ENCODE assay signal across 10 cellular contexts in the genomic region with DNA sequence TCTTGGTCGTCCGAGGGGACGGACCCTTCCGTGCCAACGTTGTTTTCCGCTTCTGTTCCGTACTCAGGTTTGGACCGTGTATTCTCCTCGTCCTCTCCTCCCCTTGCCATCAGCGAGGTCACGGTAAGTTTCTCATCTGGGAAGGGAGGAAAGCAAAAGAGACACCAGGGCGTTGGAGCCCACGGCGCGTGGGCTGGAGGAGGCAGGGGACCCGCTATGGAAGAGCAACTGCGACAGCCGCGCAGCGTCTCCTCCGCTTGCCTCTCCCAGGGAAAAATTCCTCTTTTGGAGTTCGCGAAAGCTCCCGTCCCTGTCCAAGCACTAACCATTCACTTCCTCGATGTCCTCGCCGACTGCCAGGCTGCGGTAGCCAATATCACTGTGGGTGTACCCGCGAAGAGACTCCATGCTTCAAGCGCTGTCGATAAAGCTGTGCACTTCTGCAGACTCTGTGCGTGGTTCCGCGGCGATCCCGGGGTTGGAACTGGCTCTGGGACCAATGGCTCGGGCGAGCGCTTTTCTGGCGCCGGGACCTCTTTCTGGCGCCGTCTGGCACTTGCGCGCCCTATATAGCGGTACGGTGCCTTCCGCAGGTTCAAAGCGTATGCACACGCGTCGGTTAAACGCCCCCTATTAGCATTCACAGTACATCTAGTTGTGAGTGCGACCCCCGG. TPM values are rescaled to one million over a fixed set of nuclear protein-coding genes. Genes with fewer than 3 reads are reported as not detected.
DNase-seq lines count a peak whose midpoint lies in the region; TF ChIP-seq lines count a peak whose summit lies in the region.
"Had no signal": no experiment of that assay in that cellular context is flagged by ENCODE, and none has a peak within 500 bp of the region (broad histone marks: within the 10 kb centered on the region; RNA-seq: fewer than 3 reads in every experiment).

ESX1 (minus strand) TSS at position 492 of the 674 bp plus-strand sequence; CDS start at position 408, 84 bp downstream.

- H2AFZ ChIP-seq in MM.1S (ENCODE audit: low read length) (0 out of 2 replicates have a peak within 1 kb of the TSS, but pooled peaks have one; percentile 45), osteoblast (ENCODE audit: low read length) (no peak within 1 kb of the TSS)

- DNase-seq in DMS114 treated with DMSO at 0.1 percent for 48 hours (lab: John Stamatoyannopoulos, UW; ENCODE audit: unreplicated experiment) (peak; percentile 14), MM.1S (no peak), osteoblast (ENCODE audit: insufficient read length, low spot score, missing footprints) (peak; percentile 77), AG08395 (ENCODE audit: low spot score) (no peak), globus pallidus (ENCODE audit: low spot score) (no peak), OCI-M2 (lab: John Stamatoyannopoulos, UW; ENCODE audit: unreplicated experiment) (no peak), NCI-H2081 treated with DMSO at 0.1 percent for 48 hours (lab: John Stamatoyannopoulos, UW) (no peak)
- DNase-seq: SHP77 had no signal

- H3K9me2 ChIP-seq in MM.1S (replicated peaks; ENCODE audit: insufficient read depth, low read length), result no peaks in the 10 kb centered on the region

- H3K9ac ChIP-seq in MM.1S (ENCODE audit: low read length), result no peak within 1 kb of the TSS

- 1 to 2% methylated on average over 50 to 56 of the region's 56 CpGs for WGBS in ectodermal cell, 2 experiments

- H3K79me2 ChIP-seq in MM.1S (ENCODE audit: low read length) (no peaks in the 10 kb centered on the region), osteoblast (ENCODE audit: insufficient read depth, low read length) (no peaks in the 10 kb centered on the region)

- H3K4me2 ChIP-seq in MM.1S (ENCODE audit: low read depth, low read length), result peak within 1 kb of the TSS; percentile 52; the same call in 1 of the 2 replicates
- no peak within 1 kb of the TSS for H3K4me2 ChIP-seq in osteoblast (ENCODE audit: insufficient read depth, low read length)

- H3K9me3 ChIP-seq in MM.1S (replicated peaks; ENCODE audit: insufficient read depth, low read length) (no peaks in the 10 kb centered on the region), ectodermal cell (ENCODE audit: control insufficient read depth, low read length) (no peaks in the 10 kb centered on the region), osteoblast (ENCODE audit: low read depth, low read length) (no peaks in the 10 kb centered on the region)

- H3K4me1 ChIP-seq in MM.1S (ENCODE audit: low read length), result no peaks in the 10 kb centered on the region
- H3K4me1 ChIP-seq in ectodermal cell (ENCODE audit: control insufficient read depth, insufficient read depth, low read length), result peaks cover 4% of the 10 kb centered on the region
- H3K4me1 ChIP-seq in osteoblast (ENCODE audit: insufficient read depth, low read length), result no peaks in the 10 kb centered on the region

- H3K36me3 ChIP-seq in MM.1S (replicated peaks; ENCODE audit: insufficient read depth, low read length) (no peaks in the 10 kb centered on the region), ectodermal cell (ENCODE audit: control insufficient read depth, insufficient read depth, low read length) (no peaks in the 10 kb centered on the region), osteoblast (ENCODE audit: insufficient read depth, low read length) (no peaks in the 10 kb centered on the region)

- H3K27me3 ChIP-seq in MM.1S (replicated peaks; ENCODE audit: insufficient read depth, low read length) (no peaks in the 10 kb centered on the region), ectodermal cell (ENCODE audit: control insufficient read depth, insufficient read depth, low read length, poor library complexity, severe bottlenecking) (peaks cover 91% of the 10 kb centered on the region), osteoblast (ENCODE audit: insufficient read depth, low read length) (peaks cover 40% of the 10 kb centered on the region)

- H3K27ac ChIP-seq in MM.1S (ENCODE audit: low read length) (no peak within 1 kb of the TSS), ectodermal cell (ENCODE audit: insufficient read depth, low read depth, low read length, poor library complexity, severe bottlenecking) (no peak within 1 kb of the TSS), osteoblast (ENCODE audit: low read depth, low read length) (no peak within 1 kb of the TSS)

- H3K4me3 ChIP-seq in MM.1S (ENCODE audit: low read length) (peak within 1 kb of the TSS; percentile 44), ectodermal cell (ENCODE audit: insufficient read depth, low read depth, low read length) (peak within 1 kb of the TSS; percentile 6), osteoblast (ENCODE audit: insufficient read depth, low read length) (no peak within 1 kb of the TSS)

- TF ChIP-seq CTCF in MM.1S (IDR thresholded peaks at IDR 0.05; ENCODE audit: low read length), result no peak
- no peak for TF ChIP-seq CTCF in osteoblast (IDR thresholded peaks at IDR 0.05; ENCODE audit: extremely low read depth, low read depth, low read length)

- no peaks in the 10 kb centered on the region for H3F3A ChIP-seq in MM.1S (ENCODE audit: insufficient read depth, low read length)

- H4K20me1 ChIP-seq in MM.1S (ENCODE audit: insufficient read depth, low read length) (no peaks in the 10 kb centered on the region), osteoblast (ENCODE audit: insufficient read depth, low read length) (no peaks in the 10 kb centered on the region)

RNA-seq across cellular contexts. Expression of gene ESX1, which starts in this region (rescaled TPM):
- polyA plus RNA-seq in ectodermal cell (2013, experiment 1 of 4), result not detected
- polyA plus RNA-seq in ectodermal cell (2013, experiment 2 of 4), result not detected
- not detected for polyA plus RNA-seq in ectodermal cell (2013, experiment 3 of 4)
- not detected for polyA plus RNA-seq in ectodermal cell (2013, experiment 4 of 4)
- total RNA-seq in osteoblast, result not detected in 2 replicates
- polyA plus RNA-seq: adipose tissue had no signal

Comparison
In these comparisons a context has a peak if more than half of its experiments do, and no peak if none do; other contexts are left out.
1. Peak in DNase-seq in osteoblast; RNA of the gene not detected or under 1 TPM.